Comparison of ENCODE assay signal across 8 cellular contexts in the genomic region with DNA sequence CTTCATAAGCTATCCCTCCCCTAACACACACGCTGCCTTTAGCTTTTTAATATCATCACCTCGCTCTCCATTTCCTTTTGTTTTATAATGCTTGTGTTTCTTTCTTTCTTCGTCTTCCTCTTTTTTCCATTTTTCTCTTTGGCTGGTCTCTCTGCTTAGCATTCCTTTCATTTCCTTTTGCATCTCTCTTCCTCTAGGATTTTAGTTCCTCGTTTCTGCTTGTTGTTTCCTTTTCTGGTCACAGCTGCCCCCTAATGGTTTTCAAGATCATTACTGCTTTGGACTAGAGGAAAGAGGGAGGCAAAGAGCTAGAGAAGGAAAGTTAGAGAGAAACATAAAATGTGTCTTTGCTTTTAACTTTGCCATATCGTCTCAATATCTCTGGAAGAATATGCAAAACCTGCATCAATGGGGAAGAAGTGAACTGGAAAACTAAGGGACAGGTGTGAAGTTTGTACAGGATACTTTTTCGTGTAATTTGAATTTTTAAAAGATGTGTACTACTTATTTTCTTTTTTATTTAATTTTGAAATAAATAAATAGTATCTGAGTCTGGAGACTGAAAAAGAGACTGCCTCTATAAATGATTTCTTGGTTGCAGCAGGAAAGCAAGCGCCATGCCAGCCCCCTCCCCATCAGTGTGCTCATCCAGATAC. TPM values are rescaled to one million over a fixed set of nuclear protein-coding genes. Genes with fewer than 3 reads are reported as not detected.
DNase-seq lines count a peak whose midpoint lies in the region; ATAC-seq, FAIRE-seq and TF ChIP-seq lines count a peak whose summit lies in the region.

No MANE protein-coding gene starts in this region.

- H3K27me3 ChIP-seq in BE2C (no peaks in the 10 kb centered on the region), ascending aorta (no peaks in the 10 kb centered on the region), transverse colon (no peaks in the 10 kb centered on the region)

- 30 to 38% methylated on average over 7 of the region's 7 CpGs for WGBS in transverse colon (ENCODE audit: low coverage in 1 of 2), 2 donors

- intact Hi-C loops in ascending aorta (cut with DNase I) = loop anchor here (5.0 kb wide), 3 partner anchors 1349 to 1534 kb away; no protein-coding TSS in a partner anchor
- intact Hi-C loops in transverse colon (cut with DNase I; ENCODE audit: low total_unique reads) = loop anchor here (10.0 kb wide), 4 partner anchors 811 to 1421 kb away; no protein-coding TSS in a partner anchor

- no peaks in the 10 kb centered on the region for H3K36me3 ChIP-seq in BE2C
- no peaks in the 10 kb centered on the region for H3K36me3 ChIP-seq in ascending aorta
- no peaks in the 10 kb centered on the region for H3K36me3 ChIP-seq in transverse colon

- H3K27ac ChIP-seq in ascending aorta = no peak overlapping the region
- H3K27ac ChIP-seq in transverse colon = no peak overlapping the region

- H3K4me1 ChIP-seq in BE2C (peaks cover 20% of the 10 kb centered on the region), ascending aorta (no peaks in the 10 kb centered on the region), transverse colon (peaks cover 0 to 10% (median 3%) of the 10 kb centered on the region in 4 donors)

- peak overlapping the region; percentile 3 for H3K4me3 ChIP-seq in BE2C (ENCODE audit: low read depth, low read length)
- peak overlapping the region; percentile 34 to 37 for H3K4me3 ChIP-seq in ascending aorta
- no peak overlapping the region for H3K4me3 ChIP-seq in transverse colon

- H3K9me3 ChIP-seq in BE2C (no peaks in the 10 kb centered on the region), ascending aorta (no peaks in the 10 kb centered on the region), transverse colon (no peaks in the 10 kb centered on the region)

- DNase-seq in BE2C (peak; percentile 41), H54 (ENCODE audit: insufficient read length, low spot score) (peak; percentile 45), NCI-H345 (lab: John Stamatoyannopoulos, UW) (peak; percentile 61), ascending aorta (ENCODE audit: low spot score in 2 of 2) (no peak), islet precursor cell (peak; percentile 68), transverse colon (no peak)
- no peak for DNase-seq in stimulated activated CD4-positive, alpha-beta T cell treated with anti-CD3 and anti-CD28 coated beads, Interleukin-2, amount 100 ng/mL, for 24 hours

- no peak for TF ChIP-seq EP300 in transverse colon (IDR thresholded peaks at IDR 0.05; ENCODE audit: low read depth)

- peak; percentile 48 for FAIRE-seq in H54 (lab: Jason Lieb, UNC)

- ATAC-seq in esophagus mucosa = no peak

- in situ Hi-C loops in transverse colon (cut with MboI; ENCODE audit: low pct_ligation_motif_present in 1 of 4, low pct_unique_long_range_greater_than_20kb in 1 of 4, low sequenced_read_pairs in 3 of 4) = loop anchor here in 2 of 4 donors (10.0 kb wide), 1 partner anchor 1351 kb away; no protein-coding TSS in a partner anchor

- TF ChIP-seq POLR2A in H54 (IDR thresholded peaks at IDR 0.05; ENCODE audit: low read depth, low read length) = no peak
- no peak for TF ChIP-seq POLR2A in transverse colon (IDR thresholded peaks at IDR 0.05)

- peak; percentile 88 for TF ChIP-seq CTCF in BE2C (IDR thresholded peaks at IDR 0.05; ENCODE audit: low read depth, low read length)
- peak; percentile 75 to 85 (median 78) for TF ChIP-seq CTCF in ascending aorta (IDR thresholded peaks at IDR 0.05)
- TF ChIP-seq CTCF in transverse colon (IDR thresholded peaks at IDR 0.05) = peak; percentile 69 to 90 (median 73)

RNA-seq across cellular contexts. Expression of a gene that starts 6.3 kb away (rescaled TPM):
- polyA plus RNA-seq in BE2C (2012; ENCODE audit: insufficient read depth, insufficient read length, low read depth) = 18.9 TPM
- total RNA-seq in ascending aorta (39.7 TPM), transverse colon (100 to 1,000 TPM in 1 of 4 donors, 10 to 100 TPM in 3; 35.1 to 146 (median 63.9) TPM), esophagus mucosa (20.0 TPM)

Comparison
In these comparisons a context has a peak if more than half of its experiments do, and no peak if none do; other contexts are left out.
1. DNase-seq: peak in BE2C (single experiment), H54 (single experiment), NCI-H345 (single experiment) and islet precursor cell (single experiment); none in ascending aorta (0 of 2), transverse colon (single experiment) and stimulated activated CD4-positive, alpha-beta T cell treated with anti-CD3 and anti-CD28 coated beads, Interleukin-2, amount 100 ng/mL, for 24 hours (0 of 2).
2. H3K4me3 ChIP-seq: peak in BE2C (single experiment) and ascending aorta (2 of 2); none in transverse colon (0 of 4).
3. Peak in every context shown above with its lines, with median percentiles within 50 percentile points of each other: CTCF ChIP-seq.